In genomic region chr1:228152097-228152917, GRCh38 we compare ENCODE assay signal across 15 cellular contexts. TPM values are rescaled to one million over a fixed set of nuclear protein-coding genes. Genes with fewer than 3 reads are reported as not detected.
DNase-seq lines count a peak whose midpoint lies in the region; ATAC-seq, FAIRE-seq and TF ChIP-seq lines count a peak whose summit lies in the region.
"Had no signal": no experiment of that assay in that cellular context is flagged by ENCODE, and none has a peak within 500 bp of the region (broad histone marks: within the 10 kb centered on the region; RNA-seq: fewer than 3 reads in every experiment).

No MANE protein-coding gene starts in this region.

- peaks cover 3% of the 10 kb centered on the region; the same call in 1 of the 2 replicates for H4K20me1 ChIP-seq in HepG2 (ENCODE audit: insufficient read depth, low read length)

- TF ChIP-seq RAD21 in HepG2 (CRISPR knock-in tag; IDR thresholded peaks at IDR 0.05) = no peak

- BruUV-seq in HepG2 (replicated peaks; lab: Mats Ljungman, UMichigan) = no TSS peak

- H3K36me3 ChIP-seq in NT2/D1 (ENCODE audit: insufficient read depth, insufficient read length, low read length) (peaks cover 32% of the 10 kb centered on the region), HepG2 (replicated peaks in 1 of 2; ENCODE audit: control insufficient read depth in 1 of 2, insufficient read depth in 2 of 2, low read length in 2 of 2) (0 out of 5 replicates have a peak, but pooled peaks cover 0 to 6% of the 10 kb centered on the region in 2 experiments), endodermal cell (ENCODE audit: control insufficient read depth, insufficient read depth, low read length) (no peaks in the 10 kb centered on the region)

- TF ChIP-seq CTCF in HepG2 (CRISPR knock-in tag; IDR thresholded peaks at IDR 0.05) (no peak), endodermal cell (conservative IDR thresholded peaks at IDR 0.05) (no peak)

- no peak for ATAC-seq in HepG2
- ATAC-seq in GM18861 (IDR thresholded peaks at IDR 0.05; ENCODE audit: unreplicated experiment) = no peak
- ATAC-seq in HG02798 (IDR thresholded peaks at IDR 0.05; ENCODE audit: poor library complexity, unreplicated experiment) = no peak
- ATAC-seq: foreskin keratinocyte, HCT116 had no signal

- H3K4me1 Mint-ChIP-seq in endodermal cell = no peaks in the 10 kb centered on the region

- CTCF ChIA-PET in HepG2 (lab: Yijun Ruan, JAX; ENCODE audit: low intra/inter-chr PET ratio, low total read pairs) = no interaction called here

- WGBS in HepG2 (ENCODE audit: low lambda C conversion rate) = 98% methylated on average over 8 of the region's 19 CpGs
- 89 to 95% methylated on average over 7 to 19 of the region's 19 CpGs for WGBS in endodermal cell (ENCODE audit: insufficient coverage in 1 of 2, insufficient read length in 1 of 2), 2 experiments

- peaks cover 4% of the 10 kb centered on the region for H3K27me3 Mint-ChIP-seq in endodermal cell (ENCODE audit: insufficient read depth)

- no peak overlapping the region for H3K27ac Mint-ChIP-seq in endodermal cell

- TF ChIP-seq EP300 in HepG2 (IDR thresholded peaks at IDR 0.05; ENCODE audit: low read depth in 2 of 2, low read length in 2 of 2) = no peak
- TF ChIP-seq EP300 in HepG2 (CRISPR knock-in tag; IDR thresholded peaks at IDR 0.05; ENCODE audit: borderline replicate concordance) = no peak

- in situ Hi-C loops in HepG2 (cut with HindIII; ENCODE audit: extremely low pct_ligation_motif_present, low pct_unique_long_range_greater_than_20kb) = no loop called here

- no peaks in the 10 kb centered on the region for H3K9me3 ChIP-seq in NT2/D1 (ENCODE audit: insufficient read depth, low read length)
- no peaks in the 10 kb centered on the region for H3K9me3 ChIP-seq in HepG2 (ENCODE audit: low read length)
- H3K9me3 ChIP-seq in endodermal cell (ENCODE audit: control insufficient read depth, low read length) = no peaks in the 10 kb centered on the region
- H3K9me3 ChIP-seq: Caco-2 had no signal

- DNase-seq in activated effector memory CD4-positive, alpha-beta T cell treated with anti-CD3 and anti-CD28 coated beads, Interleukin-2, amount 50 U/mL, for 16 hours = peak; percentile 61
- DNase-seq in activated effector memory CD4-positive, alpha-beta T cell treated with Interleukin-2 at 50 U/mL for 16 hours = no peak
- DNase-seq in NT2/D1 (ENCODE audit: low read depth, low spot score) = no peak
- DNase-seq in HepG2 (ENCODE audit: low spot score) = no peak
- no peak for DNase-seq in endodermal cell
- DNase-seq: activated naive CD4-positive, alpha-beta T cell treated with Interleukin-2 at 50 U/mL for 16 hours; Caco-2; foreskin keratinocyte; NCI-H1105 had no signal

- TF ChIP-seq POLR2A in HepG2 (IDR thresholded peaks at IDR 0.05; ENCODE audit: insufficient read depth in 1 of 2, low read depth in 2 of 2, low read length in 2 of 2) = no peak

- no peak overlapping the region for H3K4me2 ChIP-seq in HepG2 (ENCODE audit: low read depth, low read length)

- H3K79me2 ChIP-seq in HepG2 (ENCODE audit: insufficient read depth, low read length) = peaks cover 4% of the 10 kb centered on the region

- no peak overlapping the region for H3K27ac ChIP-seq in HepG2 (ENCODE audit: extremely low read length, insufficient read depth, low read length)
- H3K27ac ChIP-seq in temporal lobe (ENCODE audit: low read depth, low read length) = peak overlapping the region; percentile 95
- no peak overlapping the region for H3K27ac ChIP-seq in endodermal cell (ENCODE audit: low read depth, low read length)
- H3K27ac ChIP-seq: foreskin keratinocyte had no signal

- no peak for FAIRE-seq in HepG2 (lab: Jason Lieb, UNC)
- FAIRE-seq: endometrium, G401.6 had no signal

- POLR2A ChIA-PET in HepG2 (lab: Yijun Ruan, JAX) = interaction anchor here (2.8 to 7.9 kb wide), 2 partner anchors 8 to 13 kb away, joined by 16 to 72 read pairs; partner anchors contain the start of gene IBA57

- H2AFZ ChIP-seq in HepG2 (ENCODE audit: low read length) = no peak overlapping the region

- H3K9ac ChIP-seq in NT2/D1 (ENCODE audit: insufficient read length, low read depth) = peak overlapping the region; percentile 51
- H3K9ac ChIP-seq in HepG2 (ENCODE audit: insufficient read depth, low read depth, low read length) = no peak overlapping the region
- H3K9ac ChIP-seq in endodermal cell (ENCODE audit: extremely low read depth, low read length, poor library complexity, severe bottlenecking) = no peak overlapping the region

- no peaks in the 10 kb centered on the region for H3K9me3 Mint-ChIP-seq in endodermal cell

- intact Hi-C loops in HepG2 (cut with micrococcal nuclease; ENCODE audit: unreplicated experiment) = no loop called here

- peaks cover 36% of the 10 kb centered on the region for H3K4me1 ChIP-seq in NT2/D1 (ENCODE audit: insufficient read depth, insufficient read length)
- peaks cover 34% of the 10 kb centered on the region for H3K4me1 ChIP-seq in HepG2 (ENCODE audit: insufficient read depth, low read length)
- H3K4me1 ChIP-seq in endodermal cell (ENCODE audit: control insufficient read depth, insufficient read depth, low read length) = no peaks in the 10 kb centered on the region

- no peaks in the 10 kb centered on the region for H3K36me3 Mint-ChIP-seq in endodermal cell (ENCODE audit: low read depth)

- H3K27me3 ChIP-seq in NT2/D1 (ENCODE audit: insufficient read depth, insufficient read length) = no peaks in the 10 kb centered on the region
- H3K27me3 ChIP-seq in HepG2 (ENCODE audit: control insufficient read depth in 1 of 2, insufficient read depth in 2 of 2, low read length in 2 of 2) = no peaks in the 10 kb centered on the region
- no peaks in the 10 kb centered on the region for H3K27me3 ChIP-seq in endodermal cell (ENCODE audit: control insufficient read depth, insufficient read depth, low read length, poor library complexity, severe bottlenecking)
- H3K27me3 ChIP-seq: foreskin keratinocyte had no signal

- H3K4me3 ChIP-seq in NT2/D1 (ENCODE audit: insufficient read length, low read depth) (no peak overlapping the region), HepG2 (replicated peaks in 1 of 3; ENCODE audit: insufficient read depth in 1 of 3, low read depth in 2 of 3, low read length in 3 of 3) (no peak overlapping the region), endodermal cell (ENCODE audit: low read length) (no peak overlapping the region)

- no peak overlapping the region for H3K4me3 Mint-ChIP-seq in endodermal cell

RNA-seq across cellular contexts. Expression of gene GJC2, which starts 2.6 kb away (rescaled TPM):
- total RNA-seq in HepG2 (2016; rRNA removed; fragmentation: Illumina TruSeq; extraction: Trizol) (1.6 and 3.8 TPM in 2 replicates), temporal lobe (0.74 TPM), endodermal cell (under 1 TPM; 0.53 to 0.60 TPM)
- 0.79 and 1.0 TPM in 2 replicates for total RNA-seq in HepG2 (2016; cell fraction: cytosol; rRNA removed; fragmentation: Illumina TruSeq; extraction: Trizol; ENCODE audit: low read depth)
- 1.5 and 3.8 TPM in 2 replicates for total RNA-seq in HepG2 (2016; cell fraction: insoluble cytoplasmic fraction; rRNA removed; fragmentation: Illumina TruSeq; extraction: Trizol)
- 1.4 and 2.0 TPM in 2 replicates for total RNA-seq in HepG2 (2016; cell fraction: membrane; rRNA removed; fragmentation: Illumina TruSeq; extraction: Trizol)
- total RNA-seq in HepG2 (2016; cell fraction: nucleus; rRNA removed; fragmentation: Illumina TruSeq; extraction: Trizol) = 2.3 and 2.4 TPM in 2 replicates
- 1.6 and 2.5 TPM in 2 replicates for polyA plus RNA-seq in HepG2 (2011; rRNA removed)
- 1.4 and 3.3 TPM in 2 replicates for polyA plus RNA-seq in HepG2 (2011; cell fraction: cytosol; rRNA removed)
- polyA plus RNA-seq in HepG2 (2011; cell fraction: nucleus; rRNA removed) = 3.1 and 3.8 TPM in 2 replicates
- polyA plus RNA-seq in HepG2 (2012) = 2.5 and 2.9 TPM in 2 replicates
- polyA plus RNA-seq in HepG2 (2016; cell fraction: cytosol; fragmentation: Illumina TruSeq; extraction: Trizol; ENCODE audit: low read depth) = 0.48 and 0.51 TPM in 2 replicates
- 1.7 and 1.8 TPM in 2 replicates for polyA plus RNA-seq in HepG2 (2016; cell fraction: insoluble cytoplasmic fraction; fragmentation: Illumina TruSeq; extraction: Trizol; ENCODE audit: low read depth)
- 1.2 and 1.3 TPM in 2 replicates for polyA plus RNA-seq in HepG2 (2016; cell fraction: membrane; fragmentation: Illumina TruSeq; extraction: Trizol; ENCODE audit: low read depth)
- 3.1 and 3.7 TPM in 2 replicates for polyA plus RNA-seq in HepG2 (2016; cell fraction: nucleus; fragmentation: Illumina TruSeq; extraction: Trizol; ENCODE audit: insufficient read depth, low read depth)
- 0.65 and 7.9 TPM in 2 replicates for polyA minus RNA-seq in HepG2 (2011; rRNA and poly(A)+ RNA removed; ENCODE audit: low replicate concordance)
- 2.4 and 5.1 TPM in 2 replicates for polyA minus RNA-seq in HepG2 (2011; cell fraction: cytosol; rRNA and poly(A)+ RNA removed)
- polyA minus RNA-seq in HepG2 (2011; cell fraction: nucleus; rRNA and poly(A)+ RNA removed) = 2.4 and 2.7 TPM in 2 replicates
- 0.71 TPM for polyA plus RNA-seq in endodermal cell (2013, experiment 1 of 2)
- polyA plus RNA-seq in endodermal cell (2013, experiment 2 of 2) = 0.37 TPM

RNA-seq across cellular contexts. Expression of gene GUK1, which starts 12.2 kb away (rescaled TPM):
- 82.7 and 116 TPM in 2 replicates for total RNA-seq in HepG2 (2016; rRNA removed; fragmentation: Illumina TruSeq; extraction: Trizol)
- 772 and 776 TPM in 2 replicates for total RNA-seq in HepG2 (2016; cell fraction: cytosol; rRNA removed; fragmentation: Illumina TruSeq; extraction: Trizol; ENCODE audit: low read depth)
- total RNA-seq in HepG2 (2016; cell fraction: insoluble cytoplasmic fraction; rRNA removed; fragmentation: Illumina TruSeq; extraction: Trizol) = 78.9 and 120 TPM in 2 replicates
- total RNA-seq in HepG2 (2016; cell fraction: membrane; rRNA removed; fragmentation: Illumina TruSeq; extraction: Trizol) = 448 and 476 TPM in 2 replicates
- 51.4 and 56.9 TPM in 2 replicates for total RNA-seq in HepG2 (2016; cell fraction: nucleus; rRNA removed; fragmentation: Illumina TruSeq; extraction: Trizol)
- polyA plus RNA-seq in HepG2 (2011; rRNA removed) = 154 and 205 TPM in 2 replicates
- polyA plus RNA-seq in HepG2 (2011; cell fraction: cytosol; rRNA removed) = 228 and 301 TPM in 2 replicates
- polyA plus RNA-seq in HepG2 (2011; cell fraction: nucleus; rRNA removed) = 387 and 492 TPM in 2 replicates
- polyA plus RNA-seq in HepG2 (2012) = 58.4 and 85.4 TPM in 2 replicates
- 764 and 775 TPM in 2 replicates for polyA plus RNA-seq in HepG2 (2016; cell fraction: cytosol; fragmentation: Illumina TruSeq; extraction: Trizol; ENCODE audit: low read depth)
- polyA plus RNA-seq in HepG2 (2016; cell fraction: insoluble cytoplasmic fraction; fragmentation: Illumina TruSeq; extraction: Trizol; ENCODE audit: low read depth) = 78.9 and 87.4 TPM in 2 replicates
- polyA plus RNA-seq in HepG2 (2016; cell fraction: membrane; fragmentation: Illumina TruSeq; extraction: Trizol; ENCODE audit: low read depth) = 402 and 423 TPM in 2 replicates
- polyA plus RNA-seq in HepG2 (2016; cell fraction: nucleus; fragmentation: Illumina TruSeq; extraction: Trizol; ENCODE audit: insufficient read depth, low read depth) = 119 and 120 TPM in 2 replicates
- 81.2 and 86.5 TPM in 2 replicates for polyA minus RNA-seq in HepG2 (2011; rRNA and poly(A)+ RNA removed; ENCODE audit: low replicate concordance)
- 31.2 and 41.7 TPM in 2 replicates for polyA minus RNA-seq in HepG2 (2011; cell fraction: cytosol; rRNA and poly(A)+ RNA removed)
- polyA minus RNA-seq in HepG2 (2011; cell fraction: nucleus; rRNA and poly(A)+ RNA removed) = 52.1 and 60.5 TPM in 2 replicates
- 109 TPM for total RNA-seq in temporal lobe
- total RNA-seq in endodermal cell = 100 to 1,000 TPM; 110 to 112 TPM
- 121 TPM for polyA plus RNA-seq in endodermal cell (2013, experiment 1 of 2)
- 115 TPM for polyA plus RNA-seq in endodermal cell (2013, experiment 2 of 2)

RNA-seq across cellular contexts. Expression of gene IBA57, which starts 13.3 kb away (rescaled TPM):
- total RNA-seq in HepG2 (2016; rRNA removed; fragmentation: Illumina TruSeq; extraction: Trizol) (9.7 and 10.2 TPM in 2 replicates), temporal lobe (4.2 TPM), endodermal cell (1 to 10 TPM; 6.8 to 7.7 TPM)
- 0.81 and 1.6 TPM in 2 replicates for total RNA-seq in HepG2 (2016; cell fraction: cytosol; rRNA removed; fragmentation: Illumina TruSeq; extraction: Trizol; ENCODE audit: low read depth)
- 8.3 and 9.2 TPM in 2 replicates for total RNA-seq in HepG2 (2016; cell fraction: insoluble cytoplasmic fraction; rRNA removed; fragmentation: Illumina TruSeq; extraction: Trizol)
- 2.3 and 3.6 TPM in 2 replicates for total RNA-seq in HepG2 (2016; cell fraction: membrane; rRNA removed; fragmentation: Illumina TruSeq; extraction: Trizol)
- total RNA-seq in HepG2 (2016; cell fraction: nucleus; rRNA removed; fragmentation: Illumina TruSeq; extraction: Trizol) = 3.8 and 4.7 TPM in 2 replicates
- 2.3 and 4.2 TPM in 2 replicates for polyA plus RNA-seq in HepG2 (2011; rRNA removed)
- polyA plus RNA-seq in HepG2 (2011; cell fraction: cytosol; rRNA removed) = 1.7 and 3.8 TPM in 2 replicates
- polyA plus RNA-seq in HepG2 (2011; cell fraction: nucleus; rRNA removed) = 3.6 and 5.6 TPM in 2 replicates
- polyA plus RNA-seq in HepG2 (2012) = 2.1 and 2.8 TPM in 2 replicates
- 0.59 and 1.2 TPM in 2 replicates for polyA plus RNA-seq in HepG2 (2016; cell fraction: cytosol; fragmentation: Illumina TruSeq; extraction: Trizol; ENCODE audit: low read depth)
- polyA plus RNA-seq in HepG2 (2016; cell fraction: insoluble cytoplasmic fraction; fragmentation: Illumina TruSeq; extraction: Trizol; ENCODE audit: low read depth) = 7.5 and 7.6 TPM in 2 replicates
- 2.2 and 2.3 TPM in 2 replicates for polyA plus RNA-seq in HepG2 (2016; cell fraction: membrane; fragmentation: Illumina TruSeq; extraction: Trizol; ENCODE audit: low read depth)
- polyA plus RNA-seq in HepG2 (2016; cell fraction: nucleus; fragmentation: Illumina TruSeq; extraction: Trizol; ENCODE audit: insufficient read depth, low read depth) = 4.3 and 5.9 TPM in 2 replicates
- polyA minus RNA-seq in HepG2 (2011; rRNA and poly(A)+ RNA removed; ENCODE audit: low replicate concordance) = 2.7 and 11.4 TPM in 2 replicates
- polyA minus RNA-seq in HepG2 (2011; cell fraction: cytosol; rRNA and poly(A)+ RNA removed) = 3.1 and 4.6 TPM in 2 replicates
- polyA minus RNA-seq in HepG2 (2011; cell fraction: nucleus; rRNA and poly(A)+ RNA removed) = 3.7 and 5.7 TPM in 2 replicates
- 3.3 TPM for polyA plus RNA-seq in endodermal cell (2013, experiment 1 of 2)
- polyA plus RNA-seq in endodermal cell (2013, experiment 2 of 2) = 4.1 TPM

RNA-seq across cellular contexts. Expression of gene MRPL55, which starts 43.2 kb away (rescaled TPM):
- total RNA-seq in HepG2 (2016; rRNA removed; fragmentation: Illumina TruSeq; extraction: Trizol) (92.9 and 97.9 TPM in 2 replicates), temporal lobe (66.4 TPM), endodermal cell (10 to 100 TPM; 57.6 to 66.7 TPM)
- 49.0 and 60.3 TPM in 2 replicates for total RNA-seq in HepG2 (2016; cell fraction: cytosol; rRNA removed; fragmentation: Illumina TruSeq; extraction: Trizol; ENCODE audit: low read depth)
- total RNA-seq in HepG2 (2016; cell fraction: insoluble cytoplasmic fraction; rRNA removed; fragmentation: Illumina TruSeq; extraction: Trizol) = 86.6 and 104 TPM in 2 replicates
- 54.0 and 72.4 TPM in 2 replicates for total RNA-seq in HepG2 (2016; cell fraction: membrane; rRNA removed; fragmentation: Illumina TruSeq; extraction: Trizol)
- total RNA-seq in HepG2 (2016; cell fraction: nucleus; rRNA removed; fragmentation: Illumina TruSeq; extraction: Trizol) = 52.4 and 56.0 TPM in 2 replicates
- 58.6 and 74.8 TPM in 2 replicates for polyA plus RNA-seq in HepG2 (2011; rRNA removed)
- 43.3 and 107 TPM in 2 replicates for polyA plus RNA-seq in HepG2 (2011; cell fraction: cytosol; rRNA removed)
- polyA plus RNA-seq in HepG2 (2011; cell fraction: nucleus; rRNA removed) = 195 and 229 TPM in 2 replicates
- polyA plus RNA-seq in HepG2 (2012) = 31.6 and 40.6 TPM in 2 replicates
- polyA plus RNA-seq in HepG2 (2016; cell fraction: cytosol; fragmentation: Illumina TruSeq; extraction: Trizol; ENCODE audit: low read depth) = 37.6 and 50.2 TPM in 2 replicates
- 96.5 and 99.2 TPM in 2 replicates for polyA plus RNA-seq in HepG2 (2016; cell fraction: insoluble cytoplasmic fraction; fragmentation: Illumina TruSeq; extraction: Trizol; ENCODE audit: low read depth)
- 41.3 and 57.8 TPM in 2 replicates for polyA plus RNA-seq in HepG2 (2016; cell fraction: membrane; fragmentation: Illumina TruSeq; extraction: Trizol; ENCODE audit: low read depth)
- 81.1 and 106 TPM in 2 replicates for polyA plus RNA-seq in HepG2 (2016; cell fraction: nucleus; fragmentation: Illumina TruSeq; extraction: Trizol; ENCODE audit: insufficient read depth, low read depth)
- polyA minus RNA-seq in HepG2 (2011; rRNA and poly(A)+ RNA removed; ENCODE audit: low replicate concordance) = 52.6 and 85.2 TPM in 2 replicates
- 25.1 and 31.5 TPM in 2 replicates for polyA minus RNA-seq in HepG2 (2011; cell fraction: cytosol; rRNA and poly(A)+ RNA removed)
- polyA minus RNA-seq in HepG2 (2011; cell fraction: nucleus; rRNA and poly(A)+ RNA removed) = 29.2 and 32.2 TPM in 2 replicates
- 72.3 TPM for polyA plus RNA-seq in endodermal cell (2013, experiment 1 of 2)
- polyA plus RNA-seq in endodermal cell (2013, experiment 2 of 2) = 52.9 TPM

RNA-seq across cellular contexts. Expression of gene C1orf35, which starts 49.2 kb away (rescaled TPM):
- total RNA-seq in HepG2 (2016; rRNA removed; fragmentation: Illumina TruSeq; extraction: Trizol) (14.2 and 19.3 TPM in 2 replicates), temporal lobe (5.4 TPM), endodermal cell (10 to 100 TPM; 31.6 to 34.0 TPM)
- total RNA-seq in HepG2 (2016; cell fraction: cytosol; rRNA removed; fragmentation: Illumina TruSeq; extraction: Trizol; ENCODE audit: low read depth) = 3.6 and 3.9 TPM in 2 replicates
- 12.7 and 19.3 TPM in 2 replicates for total RNA-seq in HepG2 (2016; cell fraction: insoluble cytoplasmic fraction; rRNA removed; fragmentation: Illumina TruSeq; extraction: Trizol)
- total RNA-seq in HepG2 (2016; cell fraction: membrane; rRNA removed; fragmentation: Illumina TruSeq; extraction: Trizol) = 5.2 and 7.7 TPM in 2 replicates
- total RNA-seq in HepG2 (2016; cell fraction: nucleus; rRNA removed; fragmentation: Illumina TruSeq; extraction: Trizol) = 10.2 and 14.8 TPM in 2 replicates
- 8.1 and 8.8 TPM in 2 replicates for polyA plus RNA-seq in HepG2 (2011; rRNA removed)
- polyA plus RNA-seq in HepG2 (2011; cell fraction: cytosol; rRNA removed) = 5.5 and 9.0 TPM in 2 replicates
- polyA plus RNA-seq in HepG2 (2011; cell fraction: nucleus; rRNA removed) = 34.5 and 36.2 TPM in 2 replicates
- polyA plus RNA-seq in HepG2 (2012) = 6.8 and 7.0 TPM in 2 replicates
- 2.9 and 3.3 TPM in 2 replicates for polyA plus RNA-seq in HepG2 (2016; cell fraction: cytosol; fragmentation: Illumina TruSeq; extraction: Trizol; ENCODE audit: low read depth)
- polyA plus RNA-seq in HepG2 (2016; cell fraction: insoluble cytoplasmic fraction; fragmentation: Illumina TruSeq; extraction: Trizol; ENCODE audit: low read depth) = 14.4 and 15.4 TPM in 2 replicates
- polyA plus RNA-seq in HepG2 (2016; cell fraction: membrane; fragmentation: Illumina TruSeq; extraction: Trizol; ENCODE audit: low read depth) = 4.2 TPM in 2 replicates
- polyA plus RNA-seq in HepG2 (2016; cell fraction: nucleus; fragmentation: Illumina TruSeq; extraction: Trizol; ENCODE audit: insufficient read depth, low read depth) = 35.0 and 36.9 TPM in 2 replicates
- 3.9 and 4.2 TPM in 2 replicates for polyA minus RNA-seq in HepG2 (2011; rRNA and poly(A)+ RNA removed; ENCODE audit: low replicate concordance)
- 1.2 and 2.6 TPM in 2 replicates for polyA minus RNA-seq in HepG2 (2011; cell fraction: cytosol; rRNA and poly(A)+ RNA removed)
- polyA minus RNA-seq in HepG2 (2011; cell fraction: nucleus; rRNA and poly(A)+ RNA removed) = 2.7 and 3.4 TPM in 2 replicates
- 27.6 TPM for polyA plus RNA-seq in endodermal cell (2013, experiment 1 of 2)
- 24.7 TPM for polyA plus RNA-seq in endodermal cell (2013, experiment 2 of 2)
